Comparison of ENCODE assay signal across 1 cellular context in the genomic region with DNA sequence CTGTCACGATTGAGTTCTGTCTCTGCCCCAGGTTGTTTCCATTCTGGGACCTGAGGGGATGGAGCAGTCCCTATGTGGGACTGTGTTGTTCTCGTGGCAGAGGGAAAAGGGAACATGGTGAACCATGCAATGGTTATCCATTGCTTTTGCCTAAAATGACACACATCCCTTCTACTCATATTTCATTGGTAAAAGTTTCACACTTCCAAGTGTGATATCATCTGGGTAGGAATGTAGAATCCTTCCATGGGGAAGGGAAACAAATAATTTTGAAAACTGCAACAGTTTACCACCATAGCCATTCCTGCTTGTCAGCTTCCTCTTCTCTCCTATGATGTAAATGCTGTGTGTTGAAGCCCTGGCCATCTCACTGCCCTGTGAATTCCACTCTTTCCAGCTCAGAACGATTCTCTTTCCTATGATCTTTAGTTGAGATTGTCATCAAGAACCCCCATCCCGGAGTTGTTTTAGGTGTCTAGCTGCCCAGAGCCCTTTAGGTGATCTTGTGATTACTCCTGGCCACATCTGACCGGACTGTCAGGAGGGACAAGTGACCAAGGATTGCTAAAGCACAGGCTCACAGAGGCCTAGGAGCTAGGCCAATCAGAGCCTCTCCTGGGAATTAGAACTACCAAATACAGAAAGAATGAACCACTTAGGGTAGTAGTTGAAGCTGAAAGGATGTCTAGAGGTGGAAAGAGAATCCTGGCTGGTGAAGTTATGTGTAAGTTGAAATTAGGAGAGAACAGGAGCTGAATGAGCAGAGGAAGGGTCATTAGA.
TF ChIP-seq lines count a peak whose summit lies in the region.

No MANE protein-coding gene starts in this region.

TF ChIP-seq in GM23338, 12 proteins besides CTCF, POLR2A, EP300 and RAD21 (continued from another document):
- TF ChIP-seq, protein P1, sequence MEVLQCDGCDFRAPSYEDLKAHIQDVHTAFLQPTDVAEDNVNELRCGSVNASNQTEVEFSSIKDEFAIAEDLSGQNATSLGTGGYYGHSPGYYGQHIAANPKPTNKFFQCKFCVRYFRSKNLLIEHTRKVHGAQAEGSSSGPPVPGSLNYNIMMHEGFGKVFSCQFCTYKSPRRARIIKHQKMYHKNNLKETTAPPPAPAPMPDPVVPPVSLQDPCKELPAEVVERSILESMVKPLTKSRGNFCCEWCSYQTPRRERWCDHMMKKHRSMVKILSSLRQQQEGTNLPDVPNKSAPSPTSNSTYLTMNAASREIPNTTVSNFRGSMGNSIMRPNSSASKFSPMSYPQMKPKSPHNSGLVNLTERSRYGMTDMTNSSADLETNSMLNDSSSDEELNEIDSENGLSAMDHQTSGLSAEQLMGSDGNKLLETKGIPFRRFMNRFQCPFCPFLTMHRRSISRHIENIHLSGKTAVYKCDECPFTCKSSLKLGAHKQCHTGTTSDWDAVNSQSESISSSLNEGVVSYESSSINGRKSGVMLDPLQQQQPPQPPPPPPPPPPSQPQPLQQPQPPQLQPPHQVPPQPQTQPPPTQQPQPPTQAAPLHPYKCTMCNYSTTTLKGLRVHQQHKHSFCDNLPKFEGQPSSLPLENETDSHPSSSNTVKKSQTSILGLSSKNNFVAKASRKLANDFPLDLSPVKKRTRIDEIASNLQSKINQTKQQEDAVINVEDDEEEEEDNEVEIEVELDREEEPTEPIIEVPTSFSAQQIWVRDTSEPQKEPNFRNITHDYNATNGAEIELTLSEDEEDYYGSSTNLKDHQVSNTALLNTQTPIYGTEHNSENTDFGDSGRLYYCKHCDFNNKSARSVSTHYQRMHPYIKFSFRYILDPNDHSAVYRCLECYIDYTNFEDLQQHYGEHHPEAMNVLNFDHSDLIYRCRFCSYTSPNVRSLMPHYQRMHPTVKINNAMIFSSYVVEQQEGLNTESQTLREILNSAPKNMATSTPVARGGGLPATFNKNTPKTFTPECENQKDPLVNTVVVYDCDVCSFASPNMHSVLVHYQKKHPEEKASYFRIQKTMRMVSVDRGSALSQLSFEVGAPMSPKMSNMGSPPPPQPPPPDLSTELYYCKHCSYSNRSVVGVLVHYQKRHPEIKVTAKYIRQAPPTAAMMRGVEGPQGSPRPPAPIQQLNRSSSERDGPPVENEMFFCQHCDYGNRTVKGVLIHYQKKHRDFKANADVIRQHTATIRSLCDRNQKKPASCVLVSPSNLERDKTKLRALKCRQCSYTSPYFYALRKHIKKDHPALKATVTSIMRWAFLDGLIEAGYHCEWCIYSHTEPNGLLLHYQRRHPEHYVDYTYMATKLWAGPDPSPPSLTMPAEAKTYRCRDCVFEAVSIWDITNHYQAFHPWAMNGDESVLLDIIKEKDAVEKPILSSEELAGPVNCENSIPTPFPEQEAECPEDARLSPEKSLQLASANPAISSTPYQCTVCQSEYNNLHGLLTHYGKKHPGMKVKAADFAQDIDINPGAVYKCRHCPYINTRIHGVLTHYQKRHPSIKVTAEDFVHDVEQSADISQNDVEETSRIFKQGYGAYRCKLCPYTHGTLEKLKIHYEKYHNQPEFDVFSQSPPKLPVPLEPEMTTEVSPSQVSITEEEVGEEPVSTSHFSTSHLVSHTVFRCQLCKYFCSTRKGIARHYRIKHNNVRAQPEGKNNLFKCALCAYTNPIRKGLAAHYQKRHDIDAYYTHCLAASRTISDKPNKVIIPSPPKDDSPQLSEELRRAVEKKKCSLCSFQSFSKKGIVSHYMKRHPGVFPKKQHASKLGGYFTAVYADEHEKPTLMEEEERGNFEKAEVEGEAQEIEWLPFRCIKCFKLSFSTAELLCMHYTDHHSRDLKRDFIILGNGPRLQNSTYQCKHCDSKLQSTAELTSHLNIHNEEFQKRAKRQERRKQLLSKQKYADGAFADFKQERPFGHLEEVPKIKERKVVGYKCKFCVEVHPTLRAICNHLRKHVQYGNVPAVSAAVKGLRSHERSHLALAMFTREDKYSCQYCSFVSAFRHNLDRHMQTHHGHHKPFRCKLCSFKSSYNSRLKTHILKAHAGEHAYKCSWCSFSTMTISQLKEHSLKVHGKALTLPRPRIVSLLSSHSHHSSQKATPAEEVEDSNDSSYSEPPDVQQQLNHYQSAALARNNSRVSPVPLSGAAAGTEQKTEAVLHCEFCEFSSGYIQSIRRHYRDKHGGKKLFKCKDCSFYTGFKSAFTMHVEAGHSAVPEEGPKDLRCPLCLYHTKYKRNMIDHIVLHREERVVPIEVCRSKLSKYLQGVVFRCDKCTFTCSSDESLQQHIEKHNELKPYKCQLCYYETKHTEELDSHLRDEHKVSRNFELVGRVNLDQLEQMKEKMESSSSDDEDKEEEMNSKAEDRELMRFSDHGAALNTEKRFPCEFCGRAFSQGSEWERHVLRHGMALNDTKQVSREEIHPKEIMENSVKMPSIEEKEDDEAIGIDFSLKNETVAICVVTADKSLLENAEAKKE (CRISPR knock-in tag; IDR thresholded peaks at IDR 0.05), result no peak
- TF ChIP-seq, protein P2, sequence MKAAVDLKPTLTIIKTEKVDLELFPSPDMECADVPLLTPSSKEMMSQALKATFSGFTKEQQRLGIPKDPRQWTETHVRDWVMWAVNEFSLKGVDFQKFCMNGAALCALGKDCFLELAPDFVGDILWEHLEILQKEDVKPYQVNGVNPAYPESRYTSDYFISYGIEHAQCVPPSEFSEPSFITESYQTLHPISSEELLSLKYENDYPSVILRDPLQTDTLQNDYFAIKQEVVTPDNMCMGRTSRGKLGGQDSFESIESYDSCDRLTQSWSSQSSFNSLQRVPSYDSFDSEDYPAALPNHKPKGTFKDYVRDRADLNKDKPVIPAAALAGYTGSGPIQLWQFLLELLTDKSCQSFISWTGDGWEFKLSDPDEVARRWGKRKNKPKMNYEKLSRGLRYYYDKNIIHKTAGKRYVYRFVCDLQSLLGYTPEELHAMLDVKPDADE (IDR thresholded peaks at IDR 0.05), result no peak
- TF ChIP-seq POLR2AphosphoS5 (IDR thresholded peaks at IDR 0.05; ENCODE audit: low read depth) (no peak), EZH2 (IDR thresholded peaks at IDR 0.05; ENCODE audit: low read depth, unreplicated experiment) (no peak), EZH2phosphoT487 (IDR thresholded peaks at IDR 0.05; ENCODE audit: unreplicated experiment) (no peak)
- TF ChIP-seq, protein P3, sequence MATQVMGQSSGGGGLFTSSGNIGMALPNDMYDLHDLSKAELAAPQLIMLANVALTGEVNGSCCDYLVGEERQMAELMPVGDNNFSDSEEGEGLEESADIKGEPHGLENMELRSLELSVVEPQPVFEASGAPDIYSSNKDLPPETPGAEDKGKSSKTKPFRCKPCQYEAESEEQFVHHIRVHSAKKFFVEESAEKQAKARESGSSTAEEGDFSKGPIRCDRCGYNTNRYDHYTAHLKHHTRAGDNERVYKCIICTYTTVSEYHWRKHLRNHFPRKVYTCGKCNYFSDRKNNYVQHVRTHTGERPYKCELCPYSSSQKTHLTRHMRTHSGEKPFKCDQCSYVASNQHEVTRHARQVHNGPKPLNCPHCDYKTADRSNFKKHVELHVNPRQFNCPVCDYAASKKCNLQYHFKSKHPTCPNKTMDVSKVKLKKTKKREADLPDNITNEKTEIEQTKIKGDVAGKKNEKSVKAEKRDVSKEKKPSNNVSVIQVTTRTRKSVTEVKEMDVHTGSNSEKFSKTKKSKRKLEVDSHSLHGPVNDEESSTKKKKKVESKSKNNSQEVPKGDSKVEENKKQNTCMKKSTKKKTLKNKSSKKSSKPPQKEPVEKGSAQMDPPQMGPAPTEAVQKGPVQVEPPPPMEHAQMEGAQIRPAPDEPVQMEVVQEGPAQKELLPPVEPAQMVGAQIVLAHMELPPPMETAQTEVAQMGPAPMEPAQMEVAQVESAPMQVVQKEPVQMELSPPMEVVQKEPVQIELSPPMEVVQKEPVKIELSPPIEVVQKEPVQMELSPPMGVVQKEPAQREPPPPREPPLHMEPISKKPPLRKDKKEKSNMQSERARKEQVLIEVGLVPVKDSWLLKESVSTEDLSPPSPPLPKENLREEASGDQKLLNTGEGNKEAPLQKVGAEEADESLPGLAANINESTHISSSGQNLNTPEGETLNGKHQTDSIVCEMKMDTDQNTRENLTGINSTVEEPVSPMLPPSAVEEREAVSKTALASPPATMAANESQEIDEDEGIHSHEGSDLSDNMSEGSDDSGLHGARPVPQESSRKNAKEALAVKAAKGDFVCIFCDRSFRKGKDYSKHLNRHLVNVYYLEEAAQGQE (IDR thresholded peaks at IDR 0.05; ENCODE audit: unreplicated experiment), result no peak
TF ChIP-seq in GM23338: peak in this region for 0.
